ENCODE assay signal across 1 cellular context in the genomic region with DNA sequence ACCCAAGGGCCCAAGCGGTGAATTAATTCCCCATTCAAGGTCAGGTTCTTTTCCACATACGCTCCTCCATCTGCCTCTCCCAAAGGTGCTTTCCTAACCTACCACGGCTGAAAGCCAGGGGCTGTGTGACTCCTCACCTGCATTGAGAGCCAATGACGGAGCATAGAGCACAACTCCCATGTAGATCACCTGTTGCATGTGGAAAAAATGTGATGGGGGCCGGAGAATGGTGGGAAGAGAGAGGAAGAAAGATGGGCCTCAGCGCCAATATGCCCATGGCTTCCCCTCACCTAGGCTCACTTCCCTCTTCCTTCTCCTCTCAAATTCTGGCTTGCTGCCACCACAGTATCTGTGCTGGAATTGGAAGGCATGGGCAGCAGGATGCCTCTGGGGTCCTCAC.
TF ChIP-seq lines count a peak whose summit lies in the region.

No MANE protein-coding gene starts in this region.

TF ChIP-seq in GM12878, 131 proteins besides CTCF, POLR2A, EP300 and RAD21:
- TF ChIP-seq RFX5 (IDR thresholded peaks at IDR 0.05; ENCODE audit: low read depth, low read length) (no peak), SPI1 (IDR thresholded peaks at IDR 0.05; ENCODE audit: borderline replicate concordance, insufficient read depth, low read depth, low read length) (no peak), ZSCAN29 (IDR thresholded peaks at IDR 0.05) (no peak), POU2F2 (IDR thresholded peaks at IDR 0.05; ENCODE audit: borderline replicate concordance, low read depth, low read length) (no peak), ZBED1 (IDR thresholded peaks at IDR 0.05; ENCODE audit: borderline replicate concordance) (no peak), ZBTB33 (IDR thresholded peaks at IDR 0.05) (no peak), ZNF24 (IDR thresholded peaks at IDR 0.05) (no peak), ZBTB11 (CRISPR knock-in tag; IDR thresholded peaks at IDR 0.05) (no peak)
